ENCODE assay signal across 12 cellular contexts in the genomic region with DNA sequence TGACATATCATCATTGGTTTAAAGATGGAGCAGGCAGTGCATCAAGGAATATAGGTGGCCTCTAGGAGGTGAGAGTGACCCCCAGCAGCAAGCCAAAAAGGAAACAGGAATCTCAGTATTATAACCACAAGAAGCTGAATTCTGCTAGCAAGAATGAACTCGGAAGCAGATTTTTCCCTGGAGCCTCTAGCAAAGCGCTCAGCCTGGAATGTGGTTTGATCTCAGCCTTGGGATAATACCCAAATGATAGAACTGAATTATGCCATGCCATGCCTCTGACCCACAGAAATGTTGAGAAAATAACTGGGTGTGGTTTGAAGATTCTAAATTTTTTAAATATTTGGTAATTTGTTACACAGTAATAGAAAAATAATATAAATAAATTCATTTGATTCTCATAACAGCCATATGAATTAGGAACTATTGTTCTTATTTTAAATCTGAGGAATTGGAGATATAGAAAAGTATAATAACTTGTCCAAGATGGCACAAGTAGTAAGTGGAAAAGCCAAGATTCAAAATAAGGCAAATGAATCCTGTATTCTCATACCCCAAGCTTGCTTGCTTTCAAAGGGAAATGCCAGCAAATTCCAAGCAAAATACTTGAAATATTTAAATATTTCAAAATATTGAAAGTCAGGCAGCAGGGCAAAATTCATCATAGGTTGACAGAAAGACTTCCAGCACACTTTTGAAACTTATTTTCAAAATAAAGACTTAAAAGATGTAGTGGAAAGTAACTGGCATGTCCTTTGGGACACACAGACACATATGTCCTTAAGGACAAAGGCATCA.
"Had no signal": no experiment of that assay in that cellular context is flagged by ENCODE, and none has a peak within 500 bp of the region (broad histone marks: within the 10 kb centered on the region; RNA-seq: fewer than 3 reads in every experiment).

No MANE protein-coding gene starts in this region.

- H3K27ac ChIP-seq: esophagus squamous epithelium, gastroesophageal sphincter, suprapubic skin had no signal

- H3K4me3 ChIP-seq: adrenal gland, esophagus squamous epithelium, gastroesophageal sphincter, suprapubic skin had no signal

- H3K27me3 ChIP-seq: adrenal gland, esophagus squamous epithelium, gastroesophageal sphincter, suprapubic skin had no signal

- H3K36me3 ChIP-seq: adrenal gland, esophagus squamous epithelium, gastroesophageal sphincter, suprapubic skin had no signal

- H3K4me1 Mint-ChIP-seq: stimulated activated memory B cell treated with anti-CD40 and anti-IgM and Interleukin-4, amounts not matched to agents 10 μg/mL and 1 μg/mL and 100 μg/mL, for 72 hours had no signal

- H3K9me3 Mint-ChIP-seq: stimulated activated memory B cell treated with anti-CD40 and anti-IgM and Interleukin-4, amounts not matched to agents 10 μg/mL and 1 μg/mL and 100 μg/mL, for 72 hours; type B pancreatic cell had no signal

- H3K27me3 Mint-ChIP-seq: stimulated activated memory B cell treated with anti-CD40 and anti-IgM and Interleukin-4, amounts not matched to agents 10 μg/mL and 1 μg/mL and 100 μg/mL, for 72 hours; type B pancreatic cell had no signal

- H3K4me3 Mint-ChIP-seq: activated CD8-positive, alpha-beta T cell treated with anti-CD3 and anti-CD28 coated beads, Interleukin-2, amount 10 ng/mL, durations not matched to agents 7 days and 5 days; activated naive CD4-positive, alpha-beta T cell treated with anti-CD3 and anti-CD28 coated beads for 36 hours; stimulated activated memory B cell treated with anti-CD40 and anti-IgM and Interleukin-4, amounts not matched to agents 10 μg/mL and 1 μg/mL and 100 μg/mL, for 72 hours; type B pancreatic cell had no signal

- H3K9me3 ChIP-seq: adrenal gland, esophagus squamous epithelium, gastroesophageal sphincter, suprapubic skin had no signal

- H3K4me1 ChIP-seq: adrenal gland, esophagus squamous epithelium, gastroesophageal sphincter, suprapubic skin had no signal

- DNase-seq: activated CD8-positive, alpha-beta memory T cell treated with anti-CD3 and anti-CD28 coated beads, Interleukin-2, amount 50 U/mL, for 48 hours; activated CD8-positive, alpha-beta T cell treated with anti-CD3 and anti-CD28 coated beads, Interleukin-2, amount 10 ng/mL, durations not matched to agents 7 days and 5 days; activated naive CD4-positive, alpha-beta T cell treated with anti-CD3 and anti-CD28 coated beads for 36 hours; esophagus squamous epithelium; right cardiac atrium; stimulated activated CD4-positive, alpha-beta T cell treated with anti-CD3 and anti-CD28 coated beads, Interleukin-1b, Interleukin-23, amount 100 ng/mL, for 48 hours; T-helper 9 cell had no signal

- H3K36me3 Mint-ChIP-seq: stimulated activated memory B cell treated with anti-CD40 and anti-IgM and Interleukin-4, amounts not matched to agents 10 μg/mL and 1 μg/mL and 100 μg/mL, for 72 hours; type B pancreatic cell had no signal

- H3K27ac Mint-ChIP-seq: activated CD8-positive, alpha-beta T cell treated with anti-CD3 and anti-CD28 coated beads, Interleukin-2, amount 10 ng/mL, durations not matched to agents 7 days and 5 days; activated naive CD4-positive, alpha-beta T cell treated with anti-CD3 and anti-CD28 coated beads for 36 hours; stimulated activated memory B cell treated with anti-CD40 and anti-IgM and Interleukin-4, amounts not matched to agents 10 μg/mL and 1 μg/mL and 100 μg/mL, for 72 hours; type B pancreatic cell had no signal

- ATAC-seq: activated CD8-positive, alpha-beta T cell treated with anti-CD3 and anti-CD28 coated beads, Interleukin-2, amount 10 ng/mL, durations not matched to agents 7 days and 5 days; gastroesophageal sphincter; right cardiac atrium; stimulated activated memory B cell treated with anti-CD40 and anti-IgM and Interleukin-4, amounts not matched to agents 10 μg/mL and 1 μg/mL and 100 μg/mL, for 72 hours had no signal
